In genomic region chr1:155277896-155278688, GRCh38 we compare ENCODE assay signal across 8 cellular contexts. TPM values are rescaled to one million over a fixed set of nuclear protein-coding genes. Genes with fewer than 3 reads are reported as not detected.
DNase-seq lines count a peak whose midpoint lies in the region; ATAC-seq and TF ChIP-seq lines count a peak whose summit lies in the region.

No MANE protein-coding gene starts in this region.

- DNase-seq in NCI-H1694 (lab: John Stamatoyannopoulos, UW) (peak; percentile 88), MCF 10A (ENCODE audit: unreplicated experiment) (peak; percentile 72), left colon (peak; percentile 74 to 81)
- DNase-seq in stimulated activated CD4-positive, alpha-beta T cell treated with anti-CD3 and anti-CD28 coated beads, Interleukin-2, amount 100 ng/mL, for 48 hours, result peak; percentile 62 to 70

- ATAC-seq in left colon (peak; percentile 56), HG02938 (IDR thresholded peaks at IDR 0.05; ENCODE audit: unreplicated experiment) (no peak), HG03095 (IDR thresholded peaks at IDR 0.05; ENCODE audit: unreplicated experiment) (no peak)

- intact Hi-C loops in MCF 10A (cut with micrococcal nuclease), result loop anchor here (1.0 to 2.0 kb wide), 5 partner anchors 30 to 370 kb away; partner anchors contain the start of gene FDPS
- intact Hi-C loops in left colon (cut with DNase I, micrococcal nuclease), result no loop called here

- H3K27ac Mint-ChIP-seq in MCF 10A (ENCODE audit: low read depth, unreplicated experiment), result no peak overlapping the region

- H3K4me1 Mint-ChIP-seq in MCF 10A (ENCODE audit: insufficient read depth, unreplicated experiment), result peaks cover 11% of the 10 kb centered on the region

- no peaks in the 10 kb centered on the region for H3K9me3 Mint-ChIP-seq in MCF 10A (ENCODE audit: unreplicated experiment)

- peaks cover under 1% of the 10 kb centered on the region for H3K36me3 Mint-ChIP-seq in MCF 10A (ENCODE audit: insufficient read depth, unreplicated experiment)

- H3K27ac ChIP-seq in VCaP, result peak overlapping the region; percentile 79

- peak overlapping the region; percentile 72 for H3K4me3 Mint-ChIP-seq in MCF 10A (ENCODE audit: unreplicated experiment)

- H3K27me3 Mint-ChIP-seq in MCF 10A (ENCODE audit: insufficient read depth, unreplicated experiment), result no peaks in the 10 kb centered on the region

- TF ChIP-seq CTCF in GM12872 (IDR thresholded peaks at IDR 0.05; ENCODE audit: insufficient read depth, low read depth, low read length), result peak; percentile 68
- TF ChIP-seq CTCF in VCaP (conservative IDR thresholded peaks at IDR 0.05), result peak; percentile 69
- TF ChIP-seq CTCF in MCF 10A (IDR thresholded peaks at IDR 0.05; ENCODE audit: unreplicated experiment), result peak; percentile 62

- POLR2A ChIA-PET in MCF 10A (lab: Yijun Ruan, JAX), result interaction anchor here (0.8 to 3.0 kb wide), 11 partner anchors 8 to 615 kb away, joined by 3 to 21 read pairs (median 4); partner anchors contain the start of genes ASH1L, ENTREP3 and FDPS

- CTCF ChIA-PET in MCF 10A (lab: Yijun Ruan, JAX), result interaction anchor here (0.6 to 3.5 kb wide), 13 partner anchors 9 to 795 kb away, joined by 3 to 34 read pairs (median 4); partner anchors contain the start of gene RUSC1

- BruUV-seq in MCF 10A (replicated peaks; lab: Mats Ljungman, UMichigan), result no TSS peak

RNA-seq across cellular contexts. Expression of gene HCN3, which starts 0.8 kb away (rescaled TPM):
- 2.5 and 4.3 TPM in 2 replicates for total RNA-seq in MCF 10A (2022)
- 10 to 100 TPM; 11.2 to 21.5 TPM for total RNA-seq in left colon

RNA-seq across cellular contexts. Expression of gene CLK2, which starts 4.8 kb away (rescaled TPM):
- total RNA-seq in MCF 10A (2022) (78.6 and 82.3 TPM in 2 replicates), left colon (10 to 100 TPM; 34.3 to 41.0 TPM)

RNA-seq across cellular contexts. Expression of gene SCAMP3, which starts 15.9 kb away (rescaled TPM):
- total RNA-seq in MCF 10A (2022) (80.6 and 88.1 TPM in 2 replicates), left colon (10 to 100 TPM; 43.1 to 53.2 TPM)

RNA-seq across cellular contexts. Expression of gene ENTREP3, which starts 22.8 kb away (rescaled TPM):
- 32.3 and 37.1 TPM in 2 replicates for total RNA-seq in MCF 10A (2022)
- total RNA-seq in left colon, result 10 to 100 TPM; 19.9 to 21.7 TPM

RNA-seq across cellular contexts. Expression of gene PKLR, which starts 23.1 kb away (rescaled TPM):
- total RNA-seq in MCF 10A (2022) (not detected in 2 replicates), left colon (1 to 10 TPM; 1.0 to 1.9 TPM)
